1 cellular context compared by ENCODE assay signal in genomic region chr3:182979719-182980191, GRCh38.
TF ChIP-seq lines count a peak whose summit lies in the region.

No MANE protein-coding gene starts in this region.

TF ChIP-seq in HEK293, 187 proteins besides CTCF, POLR2A, EP300 and RAD21 (continued from another document):
- no peak for TF ChIP-seq SALL2 (tag by site-specific recombination; IDR thresholded peaks at IDR 0.05; ENCODE audit: borderline replicate concordance)
- no peak for TF ChIP-seq BCL6B (tag by site-specific recombination; IDR thresholded peaks at IDR 0.05)
- TF ChIP-seq ZNF16 (tag by site-specific recombination; IDR thresholded peaks at IDR 0.05; ENCODE audit: low read depth): no peak
- no peak for TF ChIP-seq YY1 (tag by site-specific recombination; IDR thresholded peaks at IDR 0.05)
- no peak for TF ChIP-seq ZNF791 (tag by site-specific recombination; IDR thresholded peaks at IDR 0.05)
- no peak for TF ChIP-seq ZNF148 (tag by site-specific recombination; IDR thresholded peaks at IDR 0.05; ENCODE audit: borderline replicate concordance)
- peak; percentile 78 for TF ChIP-seq IKZF3 (tag by site-specific recombination; IDR thresholded peaks at IDR 0.05)
- TF ChIP-seq ZNF768 (tag by site-specific recombination; IDR thresholded peaks at IDR 0.05): no peak
- TF ChIP-seq ZNF184 (tag by site-specific recombination; IDR thresholded peaks at IDR 0.05): no peak
- TF ChIP-seq KLF10 (tag by site-specific recombination; IDR thresholded peaks at IDR 0.05): no peak
- TF ChIP-seq ZNF221 (tag by site-specific recombination; IDR thresholded peaks at IDR 0.05; ENCODE audit: borderline replicate concordance): no peak
- TF ChIP-seq TSHZ1 (tag by site-specific recombination; IDR thresholded peaks at IDR 0.05; ENCODE audit: borderline replicate concordance): no peak
- no peak for TF ChIP-seq ZBTB21 (tag by site-specific recombination; IDR thresholded peaks at IDR 0.05)
- 0 out of 2 replicates have a peak, but pooled peaks have one; percentile 35 for TF ChIP-seq PRDM1 (tag by site-specific recombination; IDR thresholded peaks at IDR 0.05)
- no peak for TF ChIP-seq ZNF629 (tag by site-specific recombination; IDR thresholded peaks at IDR 0.05)
- TF ChIP-seq ZNF510 (tag by site-specific recombination; IDR thresholded peaks at IDR 0.05; ENCODE audit: insufficient replicate concordance): no peak
- TF ChIP-seq ZNF426 (tag by site-specific recombination; IDR thresholded peaks at IDR 0.05): no peak
- TF ChIP-seq ZNF133 (tag by site-specific recombination; IDR thresholded peaks at IDR 0.05): no peak
- 0 out of 2 replicates have a peak, but pooled peaks have one; percentile 16 for TF ChIP-seq ZNF660 (tag by site-specific recombination; IDR thresholded peaks at IDR 0.05)
- peak; percentile 26 for TF ChIP-seq ZBTB26 (tag by site-specific recombination; optimal IDR thresholded peaks at IDR 0.05)
- no peak for TF ChIP-seq BCL11A (tag by site-specific recombination; IDR thresholded peaks at IDR 0.05; ENCODE audit: low read depth)
- TF ChIP-seq ZNF423 (tag by site-specific recombination; IDR thresholded peaks at IDR 0.05): no peak
- TF ChIP-seq SP2 (tag by site-specific recombination; IDR thresholded peaks at IDR 0.05): peak; percentile 36
- no peak for TF ChIP-seq BCL11B (tag by site-specific recombination; IDR thresholded peaks at IDR 0.05; ENCODE audit: low read depth)
- no peak; the same call in 1 of the 2 replicates for TF ChIP-seq PATZ1 (tag by site-specific recombination; IDR thresholded peaks at IDR 0.05)
- no peak for TF ChIP-seq ZNF626 (tag by site-specific recombination; IDR thresholded peaks at IDR 0.05)
- TF ChIP-seq ZNF560 (tag by site-specific recombination; IDR thresholded peaks at IDR 0.05; ENCODE audit: borderline replicate concordance): no peak
- TF ChIP-seq ZNF350 (tag by site-specific recombination; IDR thresholded peaks at IDR 0.05): no peak
- TF ChIP-seq ZFHX2 (tag by site-specific recombination; conservative IDR thresholded peaks at IDR 0.05): no peak
- no peak for TF ChIP-seq ZNF544 (tag by site-specific recombination; IDR thresholded peaks at IDR 0.05)
- no peak for TF ChIP-seq ZNF639 (tag by site-specific recombination; IDR thresholded peaks at IDR 0.05)
- no peak for TF ChIP-seq HOXA7 (CRISPR knock-in tag; IDR thresholded peaks at IDR 0.05; ENCODE audit: borderline replicate concordance)
- no peak for TF ChIP-seq KLF8 (tag by site-specific recombination; IDR thresholded peaks at IDR 0.05)
- peak; percentile 48; the same call in 1 of the 2 replicates for TF ChIP-seq ZNF341 (tag by site-specific recombination; IDR thresholded peaks at IDR 0.05; ENCODE audit: low read depth)
- TF ChIP-seq ZBTB8A (tag by site-specific recombination; IDR thresholded peaks at IDR 0.05): peak; percentile 48; the same call in 1 of the 2 replicates
